8 cellular contexts compared by ENCODE assay signal in genomic region chr5:37379100-37379628, GRCh38. TPM values are rescaled to one million over a fixed set of nuclear protein-coding genes. Genes with fewer than 3 reads are reported as not detected.
A peak's percentile ranks its signal among the peaks of the same experiment; 100 is the strongest.
DNase-seq lines count a peak whose midpoint lies in the region; ATAC-seq and TF ChIP-seq lines count a peak whose summit lies in the region.
"Not testable (repeated sequence)": the region's sequence is repeated elsewhere in the genome, so short reads cannot be mapped to it uniquely, and the experiment has no call there.

Gene WDR70 (plus strand): TSS chr5:37379318. CDS start chr5:37379368, 50 bp downstream.

- peaks cover 0 to 26% of the 10 kb centered on the region in 2 experiments for H3K36me3 ChIP-seq in SK-N-SH (replicated peaks in 1 of 2; ENCODE audit: control insufficient read depth in 1 of 2, insufficient read depth in 2 of 2, low read length in 1 of 2)
- not testable (repeated sequence) for H3K36me3 ChIP-seq in osteoblast (ENCODE audit: insufficient read depth, low read length); thoracic aorta

- H3K4me3 Mint-ChIP-seq in HFFc6 = peak within 1 kb of the TSS; percentile 98

- H3K4me2 ChIP-seq in SK-N-SH (peak within 1 kb of the TSS; percentile 82), osteoblast (ENCODE audit: insufficient read depth, low read length) (peak within 1 kb of the TSS; percentile 82)

- H4K20me1 ChIP-seq in SK-N-SH (ENCODE audit: insufficient read depth); osteoblast (ENCODE audit: insufficient read depth, low read length): not testable (repeated sequence)

- H3K9ac ChIP-seq in SK-N-SH = peak within 1 kb of the TSS; percentile 83

- H3K9me3 Mint-ChIP-seq in HFFc6 = not testable (repeated sequence)

- TF ChIP-seq CTCF in HFFc6 (IDR thresholded peaks at IDR 0.05) (peak; percentile 60), SK-N-SH (IDR thresholded peaks at IDR 0.05) (peak; percentile 64), osteoblast (IDR thresholded peaks at IDR 0.05; ENCODE audit: extremely low read depth, low read depth, low read length) (peak; percentile 68), thoracic aorta (IDR thresholded peaks at IDR 0.05) (peak; percentile 54)

- H3K79me2 ChIP-seq in SK-N-SH (ENCODE audit: insufficient read depth) = peaks cover 20% of the 10 kb centered on the region
- not testable (repeated sequence) for H3K79me2 ChIP-seq in osteoblast (ENCODE audit: insufficient read depth, low read length)

- H2AFZ ChIP-seq in SK-N-SH (ENCODE audit: low read depth) (peak within 1 kb of the TSS; percentile 93), osteoblast (ENCODE audit: low read length) (peak within 1 kb of the TSS; percentile 84)

- not testable (repeated sequence) for H3K4me1 ChIP-seq in SK-N-SH (ENCODE audit: control insufficient read depth in 1 of 2, insufficient read depth in 2 of 2, low read depth in 1 of 2, low read length in 1 of 2); osteoblast (ENCODE audit: insufficient read depth, low read length)
- peaks cover 9 to 12% of the 10 kb centered on the region in 2 donors for H3K4me1 ChIP-seq in thoracic aorta (ENCODE audit: control insufficient read depth in 1 of 2, low read depth in 2 of 2)

- not testable (repeated sequence) for H3F3A ChIP-seq in SK-N-SH (replicated peaks; ENCODE audit: insufficient read depth)

- peak within 1 kb of the TSS; percentile 63 for H3K27ac Mint-ChIP-seq in HFFc6

- not testable (repeated sequence) for H3K9me2 ChIP-seq in SK-N-SH

- not testable (repeated sequence) for H3K27me3 Mint-ChIP-seq in HFFc6 (ENCODE audit: insufficient read depth)

- WGBS in SK-N-SH (ENCODE audit: low lambda C conversion rate) = 2% methylated on average over 21 of the region's 39 CpGs

- not testable (repeated sequence) for H3K9me3 ChIP-seq in SK-N-SH; osteoblast (ENCODE audit: low read depth, low read length); thoracic aorta

- not testable (repeated sequence) for H3K36me3 Mint-ChIP-seq in HFFc6 (ENCODE audit: low read depth)

- not testable (repeated sequence) for H3K27me3 ChIP-seq in SK-N-SH (ENCODE audit: insufficient read depth); osteoblast (ENCODE audit: insufficient read depth, low read length); thoracic aorta (replicated peaks; ENCODE audit: insufficient read depth)

- H3K27ac ChIP-seq in SK-N-SH (ENCODE audit: low read depth in 2 of 2, low read length in 1 of 2) = not testable (repeated sequence)
- H3K27ac ChIP-seq in osteoblast (ENCODE audit: low read depth, low read length) (peak within 1 kb of the TSS; percentile 48), thoracic aorta (peak within 1 kb of the TSS; percentile 34 to 61)

- CTCF ChIA-PET in SK-N-SH (lab: Yijun Ruan, JAX) = interaction anchor here (0.6 to 1.7 kb wide), 6 partner anchors 9 to 130 kb away, joined by 3 to 5 read pairs (median 4); partner anchors contain the start of gene CPLANE1

- peak within 1 kb of the TSS; percentile 98 for H3K4me3 ChIP-seq in GM08714 (ENCODE audit: low read length)
- peak within 1 kb of the TSS; percentile 61 to 95 for H3K4me3 ChIP-seq in SK-N-SH (ENCODE audit: low read depth in 2 of 2, low read length in 1 of 2)
- peak within 1 kb of the TSS; percentile 85 for H3K4me3 ChIP-seq in osteoblast (ENCODE audit: insufficient read depth, low read length)
- peak within 1 kb of the TSS; percentile 97 for H3K4me3 ChIP-seq in thoracic aorta

- DNase-seq in HFFc6 = peak; percentile 81
- DNase-seq in NAMALWA (ENCODE audit: low spot score) = peak; percentile 92
- DNase-seq in SK-N-SH = peak; percentile 84
- DNase-seq in activated naive CD4-positive, alpha-beta T cell treated with anti-CD3 and anti-CD28 coated beads, Interleukin-2, amount 50 U/mL, for 16 hours = peak; percentile 83
- peak; percentile 50 for DNase-seq in glomerular endothelial cell (ENCODE audit: extremely low read depth, low read depth, low spot score)
- peak; percentile 83 for DNase-seq in osteoblast (ENCODE audit: insufficient read length, low spot score, missing footprints)
- peak; percentile 41 for DNase-seq in thoracic aorta (ENCODE audit: low spot score)

- peak; percentile 87 for ATAC-seq in thoracic aorta (ENCODE audit: insufficient number of reproducible peaks, low FRiP score, low read depth)

- not testable (repeated sequence) for H3K4me1 Mint-ChIP-seq in HFFc6 (ENCODE audit: low read depth)

- POLR2A ChIA-PET in SK-N-SH (lab: Yijun Ruan, JAX) = interaction anchor here (0.6 to 1.7 kb wide), 3 partner anchors 8 to 502 kb away, joined by 3 to 24 read pairs (median 3); partner anchors contain the start of genes CPLANE1, NIPBL and NUP155

- peak in 1 of 2 experiments; percentile 43; a peak in 1 of 4 replicates for TF ChIP-seq EP300 in SK-N-SH (IDR thresholded peaks at IDR 0.05; ENCODE audit: borderline replicate concordance in 1 of 2, low read depth in 1 of 2, low read length in 1 of 2)

- not testable (repeated sequence) for TF ChIP-seq RAD21 in SK-N-SH (IDR thresholded peaks at IDR 0.05; ENCODE audit: low read length)

TF ChIP-seq in SK-N-SH, 30 proteins besides CTCF, POLR2A, EP300 and RAD21:
- TF ChIP-seq YY1 (IDR thresholded peaks at IDR 0.05; ENCODE audit: low read depth) = peak; percentile 64; the same call in 1 of the 2 replicates
- TF ChIP-seq CHD2 (IDR thresholded peaks at IDR 0.05; ENCODE audit: low read length, partially characterized antibody) = peak; percentile 83
- peak; percentile 34 for TF ChIP-seq TCF12 (IDR thresholded peaks at IDR 0.05)
- TF ChIP-seq GABPA (IDR thresholded peaks at IDR 0.05; ENCODE audit: low read depth) = peak; percentile 92
- peak; percentile 69; the same call in 1 of the 2 replicates for TF ChIP-seq ELF1 (IDR thresholded peaks at IDR 0.05)
- TF ChIP-seq TAF1 (IDR thresholded peaks at IDR 0.05; ENCODE audit: borderline replicate concordance, low read depth, low read length) = peak; percentile 68; the same call in 1 of the 2 replicates
- TF ChIP-seq NFIC (IDR thresholded peaks at IDR 0.05; ENCODE audit: borderline replicate concordance) = peak; percentile 44; the same call in 1 of the 2 replicates
- TF ChIP-seq, protein P1, sequence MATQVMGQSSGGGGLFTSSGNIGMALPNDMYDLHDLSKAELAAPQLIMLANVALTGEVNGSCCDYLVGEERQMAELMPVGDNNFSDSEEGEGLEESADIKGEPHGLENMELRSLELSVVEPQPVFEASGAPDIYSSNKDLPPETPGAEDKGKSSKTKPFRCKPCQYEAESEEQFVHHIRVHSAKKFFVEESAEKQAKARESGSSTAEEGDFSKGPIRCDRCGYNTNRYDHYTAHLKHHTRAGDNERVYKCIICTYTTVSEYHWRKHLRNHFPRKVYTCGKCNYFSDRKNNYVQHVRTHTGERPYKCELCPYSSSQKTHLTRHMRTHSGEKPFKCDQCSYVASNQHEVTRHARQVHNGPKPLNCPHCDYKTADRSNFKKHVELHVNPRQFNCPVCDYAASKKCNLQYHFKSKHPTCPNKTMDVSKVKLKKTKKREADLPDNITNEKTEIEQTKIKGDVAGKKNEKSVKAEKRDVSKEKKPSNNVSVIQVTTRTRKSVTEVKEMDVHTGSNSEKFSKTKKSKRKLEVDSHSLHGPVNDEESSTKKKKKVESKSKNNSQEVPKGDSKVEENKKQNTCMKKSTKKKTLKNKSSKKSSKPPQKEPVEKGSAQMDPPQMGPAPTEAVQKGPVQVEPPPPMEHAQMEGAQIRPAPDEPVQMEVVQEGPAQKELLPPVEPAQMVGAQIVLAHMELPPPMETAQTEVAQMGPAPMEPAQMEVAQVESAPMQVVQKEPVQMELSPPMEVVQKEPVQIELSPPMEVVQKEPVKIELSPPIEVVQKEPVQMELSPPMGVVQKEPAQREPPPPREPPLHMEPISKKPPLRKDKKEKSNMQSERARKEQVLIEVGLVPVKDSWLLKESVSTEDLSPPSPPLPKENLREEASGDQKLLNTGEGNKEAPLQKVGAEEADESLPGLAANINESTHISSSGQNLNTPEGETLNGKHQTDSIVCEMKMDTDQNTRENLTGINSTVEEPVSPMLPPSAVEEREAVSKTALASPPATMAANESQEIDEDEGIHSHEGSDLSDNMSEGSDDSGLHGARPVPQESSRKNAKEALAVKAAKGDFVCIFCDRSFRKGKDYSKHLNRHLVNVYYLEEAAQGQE (IDR thresholded peaks at IDR 0.05; ENCODE audit: low read depth, low read length) = peak; percentile 47
- TF ChIP-seq POLR2AphosphoS5 (IDR thresholded peaks at IDR 0.05; ENCODE audit: low read depth, low read length) = peak; percentile 76
- peak; percentile 83 for TF ChIP-seq MXI1 (IDR thresholded peaks at IDR 0.05; ENCODE audit: low read depth, low read length)
- TF ChIP-seq MAX (IDR thresholded peaks at IDR 0.05; ENCODE audit: low read depth) = peak; percentile 66
- peak; percentile 76; the same call in 1 of the 2 replicates for TF ChIP-seq SIN3A (IDR thresholded peaks at IDR 0.05; ENCODE audit: borderline replicate concordance, low read depth, low read length)
TF ChIP-seq in SK-N-SH: peak in this region for 12; not testable (repeated sequence) for 18.

RNA-seq across cellular contexts. Expression of gene WDR70, which starts in this region (rescaled TPM):
- 10 to 100 TPM; 24.0 to 29.7 (median 26.0) TPM for total RNA-seq in HFFc6 (2021; fragmentation: NEBNext Ultra II Directional; extraction: Animal tissue kit (Norgen Biotek cat#: 25700))
- polyA plus RNA-seq in SK-N-SH (2012; rRNA removed) = 14.2 and 16.0 TPM in 2 replicates
- polyA plus RNA-seq in SK-N-SH (2012; cell fraction: cytosol; rRNA removed) = 16.9 and 23.0 TPM in 2 replicates
- 18.6 and 19.1 TPM in 2 replicates for polyA plus RNA-seq in SK-N-SH (2012; cell fraction: nucleus; rRNA removed)
- 17.6 and 19.5 TPM in 2 replicates for total RNA-seq in glomerular endothelial cell
- total RNA-seq in osteoblast = 32.2 and 37.7 TPM in 2 replicates
- 10 to 100 TPM; 18.0 to 25.3 TPM for total RNA-seq in thoracic aorta

Comparison
In these comparisons a context has a peak if more than half of its experiments do, and no peak if none do; other contexts are left out.
1. DNase-seq: peak in every context shown above with its lines; median percentile 92 in NAMALWA; 84 in SK-N-SH; 83 in activated naive CD4-positive, alpha-beta T cell treated with anti-CD3 and anti-CD28 coated beads, Interleukin-2, amount 50 U/mL, for 16 hours; 83 in osteoblast; 81 in HFFc6; 50 in glomerular endothelial cell; 41 in thoracic aorta.